Comparison of ENCODE assay signal across 21 cellular contexts in genomic region chr2:63740943-63741342, GRCh38.
DNase-seq lines count a peak whose midpoint lies in the region; ATAC-seq and TF ChIP-seq lines count a peak whose summit lies in the region.
"Had no signal": no experiment of that assay in that cellular context is flagged by ENCODE, and none has a peak within 500 bp of the region (broad histone marks: within the 10 kb centered on the region; RNA-seq: fewer than 3 reads in every experiment).

No MANE protein-coding gene starts in this region.

- no peak overlapping the region for H3K18ac ChIP-seq in IMR-90 (ENCODE audit: low read depth, low read length)

- H3K4ac ChIP-seq in IMR-90 (ENCODE audit: low read depth, low read length): no peak overlapping the region

- TF ChIP-seq POLR2A in IMR-90 (IDR thresholded peaks at IDR 0.05; ENCODE audit: low read depth, low read length) (no peak), gastrocnemius medialis (IDR thresholded peaks at IDR 0.05) (no peak)

- POLR2A ChIA-PET in IMR-90 (lab: Charles Lee; ENCODE audit: unreplicated experiment): no interaction called here

- H2BK5ac ChIP-seq in IMR-90 (ENCODE audit: low read depth, low read length, poor library complexity, severe bottlenecking): no peak overlapping the region

- TF ChIP-seq RAD21 in IMR-90 (IDR thresholded peaks at IDR 0.05; ENCODE audit: low read length): no peak

- DNase-seq in IMR-90: no peak
- DNase-seq in mammary epithelial cell: peak; percentile 31
- peak; percentile 6 for DNase-seq in kidney glomerular epithelial cell (lab: John Stamatoyannopoulos, UW)
- no peak for DNase-seq in gastrocnemius medialis
- no peak for DNase-seq in NCI-H526 (lab: John Stamatoyannopoulos, UW)
- no peak for DNase-seq in G401 (ENCODE audit: low spot score)
- DNase-seq: activated CD4-positive, CD25-positive, alpha-beta regulatory T cell treated with anti-CD3 and anti-CD28 coated beads, Interleukin-2, amount 50 U/mL, for 72 hours; activated CD8-positive, alpha-beta memory T cell treated with anti-CD3 and anti-CD28 coated beads for 24 hours; activated naive CD4-positive, alpha-beta T cell treated with anti-CD3 and anti-CD28 coated beads, Interleukin-2, amount 50 U/mL, for 16 hours; activated T-cell treated with anti-CD3 and anti-CD28 coated beads, Interleukin-2, amount 50 U/mL, for 72 hours; CD8-positive, alpha-beta memory T cell; islet precursor cell; mesenchymal stem cell; MM.1S; naive B cell; NCI-H146; NCI-H2171 treated with DMSO at 0.1 percent for 48 hours; sigmoid colon; stimulated activated naive B cell treated with anti-CD40 and anti-IgM and Interleukin-4, amounts not matched to agents 10 μg/mL and 1 μg/mL and 100 μg/mL, for 72 hours had no signal

- no peak overlapping the region for H2AK5ac ChIP-seq in IMR-90 (ENCODE audit: low read depth, low read length)

- no CpG with 5 or more reads among the region's 1 CpG for WGBS in IMR-90 (ENCODE audit: extremely low coverage in 2 of 2, insufficient read length in 1 of 2), 2 experiments
- 0% methylated on average over 1 of the region's 1 CpG for WGBS in mammary epithelial cell (ENCODE audit: low coverage, missing lambda C conversion rate)

- BruUV-seq in IMR-90 (replicated peaks; lab: Mats Ljungman, UMichigan) (no TSS peak), mammary epithelial cell (replicated peaks; lab: Mats Ljungman, UMichigan) (no TSS peak)

- H2BK15ac ChIP-seq in IMR-90 (ENCODE audit: low read depth, low read length): no peak overlapping the region

- no peaks in the 10 kb centered on the region for H3K79me2 ChIP-seq in mammary epithelial cell (ENCODE audit: insufficient read depth, low read length)

- in situ Hi-C loops in IMR-90 (cut with MboI; ENCODE audit: low sequenced_read_pairs) (no loop called here), mammary epithelial cell (cut with MboI; ENCODE audit: low sequenced_read_pairs in 2 of 2) (no loop called here), gastrocnemius medialis (cut with MboI; ENCODE audit: low sequenced_read_pairs in 4 of 4) (no loop called here), G401 (cut with HindIII; ENCODE audit: low sequenced_read_pairs) (no loop called here)

- no peak overlapping the region for H3K27ac ChIP-seq in IMR-90 (ENCODE audit: insufficient read depth, low read length)
- no peak overlapping the region for H3K27ac ChIP-seq in mammary epithelial cell (ENCODE audit: insufficient read depth, low read depth, low read length)
- peak overlapping the region; percentile 36 to 86 (median 79) for H3K27ac ChIP-seq in gastrocnemius medialis
- H3K27ac ChIP-seq: sigmoid colon had no signal

- no peak overlapping the region for H4K91ac ChIP-seq in IMR-90 (ENCODE audit: insufficient read depth, low read depth, low read length)

- ATAC-seq in IMR-90 (ENCODE audit: low read depth) (no peak), gastrocnemius medialis (no peak), HG03432 (IDR thresholded peaks at IDR 0.05; ENCODE audit: unreplicated experiment) (no peak)
- ATAC-seq: activated T-cell treated with anti-CD3 and anti-CD28 coated beads, Interleukin-2, amount 50 U/mL, for 72 hours; Right ventricle myocardium inferior; stimulated activated naive B cell treated with anti-CD40 and anti-IgM and Interleukin-4, amounts not matched to agents 10 μg/mL and 1 μg/mL and 100 μg/mL, for 72 hours had no signal

- intact Hi-C loops in IMR-90 (cut with micrococcal nuclease) (no loop called here), mammary epithelial cell (cut with micrococcal nuclease) (no loop called here), gastrocnemius medialis (cut with DNase I; ENCODE audit: low total_unique reads) (no loop called here)

- no peak overlapping the region for H2AK9ac ChIP-seq in IMR-90 (replicated peaks; ENCODE audit: low read depth, low read length, poor library complexity)

- no peak overlapping the region for H3K4me2 ChIP-seq in IMR-90 (ENCODE audit: low read depth, low read length)
- H3K4me2 ChIP-seq in mammary epithelial cell (ENCODE audit: insufficient read depth, low read depth, low read length): peak overlapping the region; percentile 41

- H3K9ac ChIP-seq in IMR-90 (ENCODE audit: low read depth, low read length) (no peak overlapping the region), mammary epithelial cell (ENCODE audit: insufficient read depth, low read length) (no peak overlapping the region)

- H4K8ac ChIP-seq in IMR-90 (ENCODE audit: low read depth in 2 of 2, low read length in 2 of 2): no peak overlapping the region

- H3K27me3 ChIP-seq in IMR-90 (ENCODE audit: control insufficient read depth, insufficient read depth, low read length) (no peaks in the 10 kb centered on the region), mammary epithelial cell (ENCODE audit: insufficient read depth, low read length) (no peaks in the 10 kb centered on the region), gastrocnemius medialis (no peaks in the 10 kb centered on the region)
- H3K27me3 ChIP-seq: sigmoid colon had no signal

- H3K4me1 ChIP-seq in IMR-90 (ENCODE audit: control insufficient read depth, insufficient read depth, low read length) (peaks cover 10% of the 10 kb centered on the region), mammary epithelial cell (ENCODE audit: insufficient read depth, low read length) (peaks cover 50% of the 10 kb centered on the region), gastrocnemius medialis (peaks cover 53 to 55% of the 10 kb centered on the region in 2 donors)

- CTCF ChIA-PET in IMR-90 (lab: Yijun Ruan, JAX) (interaction anchor here (0.6 kb wide), 1 partner anchor 11 kb away, joined by 3 read pairs; no protein-coding TSS in a partner anchor), mammary epithelial cell (lab: Charles Lee; ENCODE audit: low non-redundant PET) (no interaction called here)

- no peak overlapping the region for H3K23ac ChIP-seq in IMR-90 (ENCODE audit: low read depth, low read length)

- H3K9me1 ChIP-seq in IMR-90 (ENCODE audit: insufficient read depth, low read length): peaks cover 2% of the 10 kb centered on the region; the same call in 1 of the 2 replicates

- no peak for TF ChIP-seq CTCF in IMR-90 (conservative IDR thresholded peaks at IDR 0.05; ENCODE audit: low read depth, low read length)
- TF ChIP-seq CTCF in mammary epithelial cell (conservative IDR thresholded peaks at IDR 0.05 in 1 of 2, IDR thresholded peaks at IDR 0.05 in 1 of 2; ENCODE audit: extremely low read depth in 1 of 2, insufficient read depth in 1 of 2, low read depth in 1 of 2, low read length in 2 of 2): no peak
- no peak for TF ChIP-seq CTCF in gastrocnemius medialis (IDR thresholded peaks at IDR 0.05 in 4 of 5, conservative IDR thresholded peaks at IDR 0.05 in 1 of 5)

- H4K20me1 ChIP-seq in IMR-90 (ENCODE audit: insufficient read depth, low read length): no peaks in the 10 kb centered on the region
- no peaks in the 10 kb centered on the region for H4K20me1 ChIP-seq in mammary epithelial cell (ENCODE audit: insufficient read depth, low read length)

- H3K36me3 ChIP-seq in IMR-90 (ENCODE audit: control insufficient read depth, insufficient read depth, low read length): no peaks in the 10 kb centered on the region
- H3K36me3 ChIP-seq in mammary epithelial cell (ENCODE audit: insufficient read depth, low read length): no peaks in the 10 kb centered on the region
- no peaks in the 10 kb centered on the region for H3K36me3 ChIP-seq in gastrocnemius medialis
- H3K36me3 ChIP-seq: sigmoid colon had no signal

- H3K14ac ChIP-seq in IMR-90 (replicated peaks; ENCODE audit: low read depth, low read length): no peak overlapping the region

- no peak overlapping the region for H3K56ac ChIP-seq in IMR-90 (ENCODE audit: extremely low read depth, insufficient read depth, low read length)

- no peak overlapping the region for H4K5ac ChIP-seq in IMR-90 (ENCODE audit: low read depth, low read length)

- dilution Hi-C loops in IMR-90 (cut with HindIII; ENCODE audit: low sequenced_read_pairs, unreplicated experiment) (no loop called here), mammary epithelial cell (cut with HindIII; ENCODE audit: low sequenced_read_pairs) (no loop called here)

- H3K9me3 ChIP-seq in IMR-90 (ENCODE audit: control insufficient read depth, insufficient read depth, low read length) (no peaks in the 10 kb centered on the region), mammary epithelial cell (replicated peaks; ENCODE audit: insufficient read depth, low read length) (no peaks in the 10 kb centered on the region), gastrocnemius medialis (no peaks in the 10 kb centered on the region)
- H3K9me3 ChIP-seq: sigmoid colon had no signal

- H2BK20ac ChIP-seq in IMR-90 (ENCODE audit: low read depth, low read length): no peak overlapping the region

- H3K4me3 ChIP-seq in IMR-90 (ENCODE audit: insufficient read depth, low read depth, low read length) (no peak overlapping the region), mammary epithelial cell (replicated peaks in 1 of 3; ENCODE audit: insufficient read depth in 1 of 3, low read depth in 2 of 3, low read length in 3 of 3) (no peak overlapping the region), gastrocnemius medialis (no peak overlapping the region)
- H3K4me3 ChIP-seq: sigmoid colon had no signal

- H2BK120ac ChIP-seq in IMR-90 (ENCODE audit: low read depth, low read length): no peak overlapping the region

- H2AFZ ChIP-seq in IMR-90 (replicated peaks; ENCODE audit: low read length, poor library complexity) (no peak overlapping the region), mammary epithelial cell (ENCODE audit: low read depth, low read length) (peak overlapping the region; percentile 21)

- no peaks in the 10 kb centered on the region for H3K79me1 ChIP-seq in IMR-90 (ENCODE audit: low read depth in 1 of 2, low read length in 2 of 2)

TF ChIP-seq in IMR-90, 13 proteins besides CTCF, POLR2A, EP300 and RAD21 (continues in another document):
- TF ChIP-seq USF2 (IDR thresholded peaks at IDR 0.05; ENCODE audit: low read depth, low read length) (no peak), CEBPB (IDR thresholded peaks at IDR 0.05; ENCODE audit: low read depth, low read length) (peak; percentile 91), ELK1 (IDR thresholded peaks at IDR 0.05; ENCODE audit: borderline replicate concordance, low read depth, low read length) (no peak), SMC3 (IDR thresholded peaks at IDR 0.05; ENCODE audit: low read depth, low read length) (no peak)

Comparison
In these comparisons a context has a peak if more than half of its experiments do, and no peak if none do; other contexts are left out.
1. DNase-seq: peak in mammary epithelial cell (single experiment) and kidney glomerular epithelial cell (single experiment); none in IMR-90 (single experiment), gastrocnemius medialis (0 of 2), NCI-H526 (0 of 2) and G401 (single experiment).
2. H3K27ac ChIP-seq: peak in gastrocnemius medialis (4 of 4); none in IMR-90 (single experiment) and mammary epithelial cell (single experiment).